In the genomic region with DNA sequence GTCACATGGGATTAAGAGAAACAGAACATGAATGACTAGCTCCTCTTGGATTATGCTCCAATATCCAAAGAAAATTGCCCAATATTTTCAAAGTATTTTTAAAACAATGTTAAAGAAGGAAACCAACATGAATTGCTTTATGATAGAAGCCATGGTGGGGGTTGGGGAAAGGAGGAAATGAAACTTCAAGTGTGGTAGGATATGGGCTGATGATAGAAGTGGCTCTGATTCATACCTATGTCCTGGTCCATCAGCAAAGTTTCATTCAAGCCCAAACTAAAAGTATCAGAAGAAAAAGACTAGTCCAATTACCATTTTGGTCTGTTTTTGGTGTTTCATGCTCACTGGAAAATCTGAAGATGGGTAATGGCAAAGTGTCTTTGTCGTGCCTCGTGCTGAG, we compare ENCODE assay signal across 20 cellular contexts.
"Had no signal": no experiment of that assay in that cellular context is flagged by ENCODE, and none has a peak within 500 bp of the region (broad histone marks: within the 10 kb centered on the region; RNA-seq: fewer than 3 reads in every experiment).

No MANE protein-coding gene starts in this region.

- H3K27me3 ChIP-seq: body of pancreas, ovary, tibial nerve had no signal

- DNase-seq: activated CD4-positive, alpha-beta T cell treated with anti-CD3 and anti-CD28 coated beads for 36 hours; activated CD4-positive, alpha-beta T cell treated with anti-CD3 and anti-CD28 coated beads, Interleukin-2, amount 50 U/mL, for 48 hours; activated naive CD4-positive, alpha-beta T cell; body of pancreas; foreskin fibroblast; hippocampal formation; islet precursor cell; left colon; lower lobe of right lung; naive thymus-derived CD8-positive, alpha-beta T cell; ovary; psoas muscle; right cardiac atrium; stimulated activated CD4-positive, alpha-beta T cell treated with anti-CD3 and anti-CD28 coated beads, Interleukin-15, amount 100 ng/mL, for 24 hours; stimulated activated CD4-positive, alpha-beta T cell treated with anti-CD3 and anti-CD28 coated beads, Interleukin-4, amount 100 ng/mL, for 4 hours had no signal

- H3K4me1 Mint-ChIP-seq: activated T-helper 17 cell treated with anti-CD3 and anti-CD28 coated beads, Interleukin-2, amount 50 U/mL, for 72 hours; stimulated activated memory B cell treated with anti-CD40 and anti-IgM and Interleukin-4, amounts not matched to agents 10 μg/mL and 1 μg/mL and 100 μg/mL, for 72 hours had no signal

- H3K4me3 ChIP-seq: body of pancreas, lower lobe of right lung, ovary, psoas muscle, skin epidermis, tibial nerve had no signal

- H3K27me3 Mint-ChIP-seq: activated CD4-positive, alpha-beta T cell treated with anti-CD3 and anti-CD28 coated beads for 36 hours; activated T-helper 17 cell treated with anti-CD3 and anti-CD28 coated beads, Interleukin-2, amount 50 U/mL, for 72 hours; naive thymus-derived CD8-positive, alpha-beta T cell; stimulated activated memory B cell treated with anti-CD40 and anti-IgM and Interleukin-4, amounts not matched to agents 10 μg/mL and 1 μg/mL and 100 μg/mL, for 72 hours had no signal

- H3K4me1 ChIP-seq: body of pancreas, lower lobe of right lung, psoas muscle, tibial nerve had no signal

- H3K4me3 Mint-ChIP-seq: activated CD4-positive, alpha-beta T cell treated with anti-CD3 and anti-CD28 coated beads for 36 hours; activated T-helper 17 cell treated with anti-CD3 and anti-CD28 coated beads, Interleukin-2, amount 50 U/mL, for 72 hours; naive thymus-derived CD8-positive, alpha-beta T cell; stimulated activated memory B cell treated with anti-CD40 and anti-IgM and Interleukin-4, amounts not matched to agents 10 μg/mL and 1 μg/mL and 100 μg/mL, for 72 hours; WTC11 had no signal

- H3K36me3 Mint-ChIP-seq: stimulated activated memory B cell treated with anti-CD40 and anti-IgM and Interleukin-4, amounts not matched to agents 10 μg/mL and 1 μg/mL and 100 μg/mL, for 72 hours; WTC11 had no signal

- H3K9me3 ChIP-seq: body of pancreas, lower lobe of right lung, ovary, psoas muscle, tibial nerve had no signal

- ATAC-seq: activated CD4-positive, alpha-beta T cell treated with anti-CD3 and anti-CD28 coated beads for 36 hours; activated T-helper 17 cell treated with anti-CD3 and anti-CD28 coated beads, Interleukin-2, amount 50 U/mL, for 72 hours; body of pancreas; left colon; lower lobe of right lung; naive thymus-derived CD8-positive, alpha-beta T cell; psoas muscle; right cardiac atrium; stimulated activated memory B cell treated with anti-CD40 and anti-IgM and Interleukin-4, amounts not matched to agents 10 μg/mL and 1 μg/mL and 100 μg/mL, for 72 hours had no signal

- H3K27ac ChIP-seq: body of pancreas, lower lobe of right lung, ovary, psoas muscle, skin epidermis, tibial nerve had no signal

- H3K27ac Mint-ChIP-seq: activated CD4-positive, alpha-beta T cell treated with anti-CD3 and anti-CD28 coated beads for 36 hours; activated T-helper 17 cell treated with anti-CD3 and anti-CD28 coated beads, Interleukin-2, amount 50 U/mL, for 72 hours; naive thymus-derived CD8-positive, alpha-beta T cell; stimulated activated memory B cell treated with anti-CD40 and anti-IgM and Interleukin-4, amounts not matched to agents 10 μg/mL and 1 μg/mL and 100 μg/mL, for 72 hours; WTC11 had no signal

- H3K36me3 ChIP-seq: lower lobe of right lung, ovary, tibial nerve had no signal
